In the genomic region with DNA sequence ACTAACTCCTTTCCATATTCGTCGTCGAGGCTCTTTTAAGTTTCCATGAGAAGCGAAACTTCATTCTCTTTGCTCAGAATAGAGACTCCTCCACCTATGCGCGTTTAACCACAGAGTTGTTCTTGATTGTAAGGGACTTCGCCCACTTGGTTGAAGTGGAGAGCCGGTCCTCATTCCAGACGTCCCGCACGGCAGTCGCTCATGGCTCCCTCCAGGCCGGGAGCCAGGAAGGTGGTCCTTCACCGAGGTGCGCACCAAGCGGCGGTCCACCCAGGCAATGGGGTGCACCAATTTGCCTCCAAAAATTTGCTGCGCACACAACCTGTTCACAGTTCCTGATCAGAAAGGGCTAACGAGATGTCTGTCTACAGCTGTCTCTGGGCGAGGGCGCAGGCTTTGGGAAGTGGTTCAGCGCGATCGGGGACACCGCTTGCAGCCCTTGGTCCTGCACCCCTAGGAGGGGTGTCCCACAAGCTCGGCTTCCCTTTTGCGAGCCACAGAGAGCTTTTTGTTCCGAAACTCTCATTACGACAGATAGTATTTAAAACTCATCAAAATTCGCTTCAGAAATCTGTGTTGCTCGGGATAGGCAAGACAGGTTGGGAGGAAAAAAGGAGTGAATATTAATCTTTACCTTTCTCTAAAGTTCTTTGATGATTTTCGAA, we compare ENCODE assay signal across 13 cellular contexts. TPM values are rescaled to one million over a fixed set of nuclear protein-coding genes. Genes with fewer than 3 reads are reported as not detected.
A peak's percentile ranks its signal among the peaks of the same experiment; 100 is the strongest.
DNase-seq lines count a peak whose midpoint lies in the region; ATAC-seq, FAIRE-seq and TF ChIP-seq lines count a peak whose summit lies in the region.
"Had no signal": no experiment of that assay in that cellular context is flagged by ENCODE, and none has a peak within 500 bp of the region (broad histone marks: within the 10 kb centered on the region; RNA-seq: fewer than 3 reads in every experiment).

No MANE protein-coding gene starts in this region.

- CTCF ChIA-PET in H1 (lab: Charles Lee; ENCODE audit: partially characterized antibody) = interaction anchor here (0.7 to 1.3 kb wide), 2 partner anchors 22 to 87 kb away, joined by 3 read pairs; no protein-coding TSS in a partner anchor

- intact Hi-C loops in sciatic nerve (cut with DNase I) = no loop called here

- peak overlapping the region; percentile 94 to 95 for H3K4me2 ChIP-seq in H1 (ENCODE audit: insufficient read depth in 1 of 2, low read depth in 2 of 2, low read length in 2 of 2)

- H3K4me3 ChIP-seq in H1 (ENCODE audit: extremely low read depth in 1 of 4, insufficient read depth in 2 of 4, low read depth in 3 of 4, low read length in 4 of 4) = peak overlapping the region; percentile 40 to 62 (median 48)

- H3K36me3 ChIP-seq in H1 (ENCODE audit: control insufficient read depth in 2 of 4, insufficient read depth in 4 of 4, low read length in 3 of 4) = no peaks in the 10 kb centered on the region

- no peak for TF ChIP-seq RAD21 in H1 (IDR thresholded peaks at IDR 0.05 in 1 of 2, conservative IDR thresholded peaks at IDR 0.05 in 1 of 2; ENCODE audit: low read depth in 2 of 2, low read length in 2 of 2)

- no peak overlapping the region for H3K18ac ChIP-seq in H1 (ENCODE audit: extremely low read depth, low read length)

- H2BK20ac ChIP-seq in H1 (ENCODE audit: low read length) = no peak overlapping the region

- H2AFZ ChIP-seq in H1 (ENCODE audit: low read length) = peak overlapping the region; percentile 95

- no peak overlapping the region for H3K14ac ChIP-seq in H1 (ENCODE audit: insufficient read length)

- H3K79me1 ChIP-seq in H1 (ENCODE audit: low read depth, low read length) = no peaks in the 10 kb centered on the region

- H3K4ac ChIP-seq in H1 (replicated peaks; ENCODE audit: insufficient read length, low read depth, low read length) = no peak overlapping the region

- H2BK5ac ChIP-seq in H1 (ENCODE audit: low read depth, low read length) = no peak overlapping the region

- H3K9me3 ChIP-seq in H1 (ENCODE audit: insufficient read depth in 2 of 2, low read depth in 1 of 2, low read length in 1 of 2) = no peaks in the 10 kb centered on the region

- FAIRE-seq in H1 (lab: Jason Lieb, UNC) = peak; percentile 82
- FAIRE-seq: D721Med had no signal

- no peak overlapping the region for H2BK120ac ChIP-seq in H1 (replicated peaks; ENCODE audit: low read depth, low read length)

- H3K27ac ChIP-seq in H1 (ENCODE audit: low read depth, low read length) = no peak overlapping the region

- peak in 1 of 2 experiments; percentile 67 for DNase-seq in H1 (ENCODE audit: low read depth in 1 of 2, low spot score in 2 of 2)
- peak; percentile 45 for DNase-seq in sciatic nerve (ENCODE audit: low spot score)
- DNase-seq in NCI-H1048 (lab: John Stamatoyannopoulos, UW) = no peak
- no peak for DNase-seq in amniotic stem cell (lab: John Stamatoyannopoulos, UW)
- DNase-seq in NCI-H748 treated with DMSO at 0.1 percent for 48 hours (lab: John Stamatoyannopoulos, UW) = no peak
- DNase-seq: activated gamma-delta T cell; stimulated activated CD4-positive, alpha-beta T cell treated with anti-CD3 and anti-CD28 coated beads, Interleukin-1b, Interleukin-23, amount 100 ng/mL, for 48 hours had no signal

- H4K20me1 ChIP-seq in H1 (replicated peaks in 1 of 2; ENCODE audit: control insufficient read depth in 1 of 2, insufficient read depth in 2 of 2, low read length in 2 of 2) = peaks cover 1 to 8% of the 10 kb centered on the region in 2 experiments

- POLR2A ChIA-PET in H1 (lab: Charles Lee; ENCODE audit: partially characterized antibody) = interaction anchor here (1.7 kb wide), 1 partner anchor 9 kb away, joined by 3 read pairs; no protein-coding TSS in a partner anchor

- H2AK5ac ChIP-seq in H1 (ENCODE audit: low read depth, low read length) = no peak overlapping the region

- H2BK12ac ChIP-seq in H1 (ENCODE audit: low read depth, low read length) = no peak overlapping the region

- no peak overlapping the region for H4K8ac ChIP-seq in H1 (ENCODE audit: extremely low read depth, insufficient read depth, low read length)

- WGBS in H1 (ENCODE audit: extremely low coverage in 1 of 2, insufficient coverage in 1 of 2, insufficient read length in 1 of 2, insufficient replicate concordance in 2 of 2, low coverage in 1 of 2, low lambda C conversion rate in 2 of 2, missing lambda C conversion rate in 1 of 2), 2 experiments = 3% methylated on average over 32 of the region's 32 CpGs; no CpG with 5 or more reads in 1 of the 2 experiments

- H4K91ac ChIP-seq in H1 (replicated peaks; ENCODE audit: insufficient read length, low read length) = no peak overlapping the region

- H3K27me3 ChIP-seq in H1 (replicated peaks in 1 of 4; ENCODE audit: control insufficient read depth in 3 of 4, extremely low read depth in 1 of 4, insufficient read depth in 3 of 4, low read length in 3 of 4) = peaks cover 39 to 61% (median 51%) of the 10 kb centered on the region in 4 experiments

- peak; percentile 55 for ATAC-seq in GM21423 (IDR thresholded peaks at IDR 0.05; ENCODE audit: unreplicated experiment)
- ATAC-seq in HG03025 (IDR thresholded peaks at IDR 0.05; ENCODE audit: low FRiP score, unreplicated experiment) = peak; percentile 78
- ATAC-seq in sciatic nerve = no peak
- ATAC-seq: natural killer cell treated with Interleukin-12 subunit alpha and Interleukin-12 subunit beta and Interleukin-15 and Interleukin-18, amount 100 ng/mL, for 72 hours had no signal

- no peak overlapping the region for H4K5ac ChIP-seq in H1 (ENCODE audit: insufficient read length, low read depth, low read length)

- H3K23me2 ChIP-seq in H1 (ENCODE audit: low read depth, low read length) = peaks cover 12% of the 10 kb centered on the region; the same call in 1 of the 2 replicates

- TF ChIP-seq EP300 in H1 (IDR thresholded peaks at IDR 0.05; ENCODE audit: borderline replicate concordance in 1 of 2, low read depth in 2 of 2, low read length in 2 of 2) = no peak

- peaks cover 2 to 7% (median 6%) of the 10 kb centered on the region in 4 experiments for H3K4me1 ChIP-seq in H1 (replicated peaks in 1 of 4; ENCODE audit: control insufficient read depth in 3 of 4, insufficient read depth in 4 of 4, low read length in 3 of 4)

- TF ChIP-seq POLR2A in H1 (IDR thresholded peaks at IDR 0.05; ENCODE audit: control extremely low read depth in 1 of 2, low read depth in 2 of 2, low read length in 2 of 2) = no peak

- H3K79me2 ChIP-seq in H1 (ENCODE audit: control insufficient read depth in 1 of 2, insufficient read depth in 2 of 2, low read length in 2 of 2) = no peaks in the 10 kb centered on the region

- no peak overlapping the region; a peak in 1 of 7 replicates for H3K9ac ChIP-seq in H1 (replicated peaks in 1 of 4; ENCODE audit: extremely low read depth in 1 of 4, low read depth in 3 of 4, low read length in 3 of 4)

- no peak overlapping the region for H2BK15ac ChIP-seq in H1 (ENCODE audit: low read length)

- H3K56ac ChIP-seq in H1 (replicated peaks; ENCODE audit: insufficient read length, low read depth, low read length) = no peak overlapping the region

- H3K23ac ChIP-seq in H1 (ENCODE audit: insufficient read length) = no peak overlapping the region

- TF ChIP-seq CTCF in H1 (IDR thresholded peaks at IDR 0.05; ENCODE audit: control extremely low read depth in 1 of 3, insufficient read depth in 1 of 3, low read depth in 1 of 3, low read length in 3 of 3) = no peak

TF ChIP-seq in H1, 55 proteins besides CTCF, POLR2A, EP300 and RAD21:
- TF ChIP-seq JUND (IDR thresholded peaks at IDR 0.05; ENCODE audit: low read length) (no peak), EZH2 (IDR thresholded peaks at IDR 0.05; ENCODE audit: low read depth, low read length, severe bottlenecking) (peak; percentile 94), RNF2 (IDR thresholded peaks at IDR 0.05; ENCODE audit: borderline replicate concordance, low read depth, low read length, missing control alignments, poor library complexity, severe bottlenecking) (peak; percentile 90), CTBP2 (IDR thresholded peaks at IDR 0.05; ENCODE audit: borderline replicate concordance, insufficient read depth, insufficient read length, low read length) (peak; percentile 74), HDAC2 (IDR thresholded peaks at IDR 0.05; ENCODE audit: borderline replicate concordance in 1 of 2, low read depth in 2 of 2, low read length in 2 of 2) (no peak), SUZ12 (IDR thresholded peaks at IDR 0.05; ENCODE audit: low read length) (peak; percentile 98), KDM4A (IDR thresholded peaks at IDR 0.05; ENCODE audit: low read depth, low read length, severe bottlenecking) (peak; percentile 64), ASH2L (IDR thresholded peaks at IDR 0.05; ENCODE audit: low read length) (peak; percentile 80)

RNA-seq across cellular contexts. Expression of gene ALX1, which starts 6.5 kb away (rescaled TPM):
- total RNA-seq in H1 (2021; fragmentation: NEBNext Ultra II Directional; extraction: Animal tissue kit (Norgen Biotek cat#: 25700)) = 0.73 and 0.80 TPM in 2 replicates
- 0.28 and 0.41 TPM in 2 replicates for polyA plus RNA-seq in H1 (2011; rRNA removed)
- polyA plus RNA-seq in H1 (2011; cell fraction: cytosol; rRNA removed) = 0.78 TPM
- polyA plus RNA-seq in H1 (2011; cell fraction: nucleus; rRNA removed) = 0.51 TPM
- 0.56 to 0.73 TPM (median 0.59 TPM) in 4 replicates for polyA plus RNA-seq in H1 (2012, experiment 1 of 2)
- polyA plus RNA-seq in H1 (2012, experiment 2 of 2) = 0.16 TPM
- 0.67 TPM for polyA plus RNA-seq in H1 (2013, experiment 1 of 2)
- 0.52 TPM for polyA plus RNA-seq in H1 (2013, experiment 2 of 2)
- polyA minus RNA-seq in H1 (2011; rRNA and poly(A)+ RNA removed) = 0.34 and 0.63 TPM in 2 replicates
- polyA minus RNA-seq in H1 (2011; cell fraction: cytosol; rRNA and poly(A)+ RNA removed) = 1.0 TPM
- 1.3 TPM for polyA minus RNA-seq in H1 (2011; cell fraction: nucleus; rRNA and poly(A)+ RNA removed)
- 0.22 TPM for total RNA-seq in sciatic nerve
- total RNA-seq: dermis microvascular lymphatic vessel endothelial cell; MCF 10A; natural killer cell treated with Interleukin-12 subunit alpha and Interleukin-12 subunit beta and Interleukin-15 and Interleukin-18, amount 100 ng/mL, for 72 hours had no signal
